ENCODE assay signal across 16 cellular contexts in the genomic region with DNA sequence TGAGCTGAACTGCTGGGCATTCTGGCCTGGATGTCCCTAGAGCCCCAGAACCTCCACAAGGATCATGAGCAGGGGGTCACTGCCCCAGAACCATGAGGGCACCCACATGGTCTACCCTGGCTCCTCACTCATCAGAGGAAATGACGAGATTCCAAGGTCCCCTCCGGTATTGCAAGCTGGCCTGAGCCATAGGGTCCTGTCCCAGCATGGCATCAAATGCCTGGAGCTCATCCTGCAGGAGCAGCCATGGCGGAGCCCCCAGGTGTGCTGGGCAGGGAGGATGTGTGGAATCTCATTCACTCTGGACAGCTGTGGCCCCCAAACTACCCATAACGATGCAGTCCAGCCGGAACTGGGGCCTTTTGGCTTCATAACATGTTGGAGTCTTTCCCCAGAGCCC.
"Had no signal": no experiment of that assay in that cellular context is flagged by ENCODE, and none has a peak within 500 bp of the region (broad histone marks: within the 10 kb centered on the region; RNA-seq: fewer than 3 reads in every experiment).

No MANE protein-coding gene starts in this region.

- H3K36me3 ChIP-seq: cardiac muscle cell, neural progenitor cell, thoracic aorta had no signal

- H3K4me1 Mint-ChIP-seq: stimulated activated memory B cell treated with anti-CD40 and anti-IgM and Interleukin-4, amounts not matched to agents 10 μg/mL and 1 μg/mL and 100 μg/mL, for 72 hours had no signal

- H3K4me3 ChIP-seq: cardiac muscle cell, dorsolateral prefrontal cortex, mucosa of descending colon, neural progenitor cell, smooth muscle cell, thoracic aorta had no signal

- DNase-seq: activated CD4-positive, alpha-beta T cell treated with anti-CD3 and anti-CD28 coated beads, Interleukin-2, amount 10 ng/mL, durations not matched to agents 7 days and 5 days; activated CD8-positive, alpha-beta memory T cell treated with anti-CD3 and anti-CD28 coated beads, Interleukin-2, amount 50 U/mL, for 4 hours; activated naive CD4-positive, alpha-beta T cell treated with Interleukin-2 at 50 U/mL for 16 hours; activated naive CD8-positive, alpha-beta T cell treated with anti-CD3 and anti-CD28 coated beads, Interleukin-2, amount 10 ng/mL, durations not matched to agents 7 days and 5 days; foreskin melanocyte; immature natural killer cell; naive B cell; stimulated activated CD4-positive, alpha-beta T cell treated with anti-CD3 and anti-CD28 coated beads, Interleukin-4, amount 100 ng/mL, for 24 hours had no signal

- H3K27ac Mint-ChIP-seq: neural progenitor cell; stimulated activated memory B cell treated with anti-CD40 and anti-IgM and Interleukin-4, amounts not matched to agents 10 μg/mL and 1 μg/mL and 100 μg/mL, for 72 hours had no signal

- H3K27me3 Mint-ChIP-seq: activated CD4-positive, alpha-beta T cell treated with anti-CD3 and anti-CD28 coated beads, Interleukin-2, amount 10 ng/mL, durations not matched to agents 7 days and 5 days; activated naive CD8-positive, alpha-beta T cell treated with anti-CD3 and anti-CD28 coated beads, Interleukin-2, amount 10 ng/mL, durations not matched to agents 7 days and 5 days had no signal

- H3K9me3 Mint-ChIP-seq: activated CD4-positive, alpha-beta T cell treated with anti-CD3 and anti-CD28 coated beads, Interleukin-2, amount 10 ng/mL, durations not matched to agents 7 days and 5 days; activated naive CD8-positive, alpha-beta T cell treated with anti-CD3 and anti-CD28 coated beads, Interleukin-2, amount 10 ng/mL, durations not matched to agents 7 days and 5 days; immature natural killer cell; naive B cell; neural progenitor cell; stimulated activated memory B cell treated with anti-CD40 and anti-IgM and Interleukin-4, amounts not matched to agents 10 μg/mL and 1 μg/mL and 100 μg/mL, for 72 hours had no signal

- H3K27me3 ChIP-seq: cardiac muscle cell, neural progenitor cell had no signal

- H3K36me3 Mint-ChIP-seq: immature natural killer cell, neural progenitor cell had no signal

- H3K4me3 Mint-ChIP-seq: activated CD4-positive, alpha-beta T cell treated with anti-CD3 and anti-CD28 coated beads, Interleukin-2, amount 10 ng/mL, durations not matched to agents 7 days and 5 days; activated CD8-positive, alpha-beta T cell treated with anti-CD3 and anti-CD28 coated beads, Interleukin-2, amount 10 ng/mL, durations not matched to agents 7 days and 5 days; activated naive CD8-positive, alpha-beta T cell treated with anti-CD3 and anti-CD28 coated beads, Interleukin-2, amount 10 ng/mL, durations not matched to agents 7 days and 5 days; immature natural killer cell; naive B cell; neural progenitor cell; stimulated activated memory B cell treated with anti-CD40 and anti-IgM and Interleukin-4, amounts not matched to agents 10 μg/mL and 1 μg/mL and 100 μg/mL, for 72 hours had no signal
